Comparison of ENCODE assay signal across 22 cellular contexts in the genomic region with DNA sequence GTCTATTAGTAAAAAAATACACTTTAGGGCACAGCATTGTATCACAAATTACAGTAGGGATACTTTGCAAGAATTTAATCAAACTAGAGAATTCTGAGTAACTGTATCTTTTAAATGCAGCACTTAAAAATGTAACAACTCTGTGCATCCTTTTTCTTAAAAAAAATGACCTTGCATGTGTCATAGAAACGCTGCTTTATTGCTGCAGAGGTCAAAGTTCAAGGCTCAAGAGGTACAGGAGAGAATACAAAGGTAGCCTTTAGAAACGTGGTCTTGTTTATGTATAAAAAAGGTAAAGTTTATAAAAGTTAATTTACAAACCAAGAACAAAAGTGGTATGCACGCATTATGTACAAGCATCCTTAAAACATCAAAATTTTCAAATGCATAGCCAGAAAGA.
"Had no signal": no experiment of that assay in that cellular context is flagged by ENCODE, and none has a peak within 500 bp of the region (broad histone marks: within the 10 kb centered on the region; RNA-seq: fewer than 3 reads in every experiment).

No MANE protein-coding gene starts in this region.

- H3K36me3 ChIP-seq: ovary had no signal

- H3K27me3 ChIP-seq: dorsolateral prefrontal cortex, heart right ventricle, ovary, tibial artery, upper lobe of left lung, vagina had no signal

- ATAC-seq: esophagus mucosa; heart right ventricle; mucosa of descending colon; naive thymus-derived CD8-positive, alpha-beta T cell; right cardiac atrium; stimulated activated memory B cell treated with anti-CD40 and anti-IgM and Interleukin-4, amounts not matched to agents 10 μg/mL and 1 μg/mL and 100 μg/mL, for 72 hours had no signal

- H3K9me3 Mint-ChIP-seq: naive thymus-derived CD8-positive, alpha-beta T cell; neural crest cell; stimulated activated memory B cell treated with anti-CD40 and anti-IgM and Interleukin-4, amounts not matched to agents 10 μg/mL and 1 μg/mL and 100 μg/mL, for 72 hours; stimulated activated naive CD8-positive, alpha-beta T cell treated with anti-CD3 and anti-CD28 coated beads, Interleukin-15, Interleukin-2, amounts not matched to agents 100 ng/mL and 50 ng/mL, for 24 hours had no signal

- H3K4me1 ChIP-seq: tibial artery, upper lobe of left lung, vagina had no signal

- H3K27me3 Mint-ChIP-seq: stimulated activated memory B cell treated with anti-CD40 and anti-IgM and Interleukin-4, amounts not matched to agents 10 μg/mL and 1 μg/mL and 100 μg/mL, for 72 hours; stimulated activated naive CD8-positive, alpha-beta T cell treated with anti-CD3 and anti-CD28 coated beads, Interleukin-15, Interleukin-2, amounts not matched to agents 100 ng/mL and 50 ng/mL, for 24 hours had no signal

- H3K4me1 Mint-ChIP-seq: naive thymus-derived CD8-positive, alpha-beta T cell; stimulated activated memory B cell treated with anti-CD40 and anti-IgM and Interleukin-4, amounts not matched to agents 10 μg/mL and 1 μg/mL and 100 μg/mL, for 72 hours had no signal

- DNase-seq: cortex of kidney; dorsolateral prefrontal cortex; effector CD8-positive, alpha-beta T cell; heart right ventricle; hypothalamus; kidney glomerular epithelial cell; mucosa of descending colon; naive thymus-derived CD8-positive, alpha-beta T cell; ovary; right cardiac atrium; stimulated activated CD4-positive, alpha-beta T cell treated with anti-CD3 and anti-CD28 coated beads, Interleukin-15, amount 100 ng/mL, for 24 hours; stimulated activated CD4-positive, alpha-beta T cell treated with anti-CD3 and anti-CD28 coated beads, Interleukin-1b, Interleukin-23, amount 100 ng/mL, for 48 hours; stimulated activated CD4-positive, alpha-beta T cell treated with anti-CD3 and anti-CD28 coated beads, Interleukin-4, amount 100 ng/mL, for 24 hours; tibial artery; upper lobe of left lung had no signal

- H3K4me3 Mint-ChIP-seq: naive thymus-derived CD8-positive, alpha-beta T cell; neural crest cell; stimulated activated memory B cell treated with anti-CD40 and anti-IgM and Interleukin-4, amounts not matched to agents 10 μg/mL and 1 μg/mL and 100 μg/mL, for 72 hours; stimulated activated naive CD8-positive, alpha-beta T cell treated with anti-CD3 and anti-CD28 coated beads, Interleukin-15, Interleukin-2, amounts not matched to agents 100 ng/mL and 50 ng/mL, for 24 hours had no signal

- FAIRE-seq: frontal cortex, islet of Langerhans had no signal

- H3K4me3 ChIP-seq: dorsolateral prefrontal cortex, heart right ventricle, mucosa of descending colon, ovary, tibial artery, upper lobe of left lung, vagina had no signal

- H3K27ac Mint-ChIP-seq: naive thymus-derived CD8-positive, alpha-beta T cell; stimulated activated memory B cell treated with anti-CD40 and anti-IgM and Interleukin-4, amounts not matched to agents 10 μg/mL and 1 μg/mL and 100 μg/mL, for 72 hours; stimulated activated naive CD8-positive, alpha-beta T cell treated with anti-CD3 and anti-CD28 coated beads, Interleukin-15, Interleukin-2, amounts not matched to agents 100 ng/mL and 50 ng/mL, for 24 hours had no signal

- H3K27ac ChIP-seq: heart right ventricle, ovary, tibial artery, upper lobe of left lung, vagina had no signal

- H3K36me3 Mint-ChIP-seq: naive thymus-derived CD8-positive, alpha-beta T cell; stimulated activated memory B cell treated with anti-CD40 and anti-IgM and Interleukin-4, amounts not matched to agents 10 μg/mL and 1 μg/mL and 100 μg/mL, for 72 hours had no signal

- H3K9me3 ChIP-seq: heart right ventricle, mucosa of descending colon, ovary, tibial artery, upper lobe of left lung, vagina had no signal
